24 cellular contexts compared by ENCODE assay signal in genomic region chr18:41025666-41026065, GRCh38.
DNase-seq lines count a peak whose midpoint lies in the region; ATAC-seq lines count a peak whose summit lies in the region.
"Had no signal": no experiment of that assay in that cellular context is flagged by ENCODE, and none has a peak within 500 bp of the region (broad histone marks: within the 10 kb centered on the region; RNA-seq: fewer than 3 reads in every experiment).

No MANE protein-coding gene starts in this region.

- H3K36me3 Mint-ChIP-seq in memory B cell = no peaks in the 10 kb centered on the region
- H3K36me3 Mint-ChIP-seq in activated CD4-positive, alpha-beta memory T cell treated with anti-CD3 and anti-CD28 coated beads, Interleukin-2, amount 10 ng/mL, durations not matched to agents 7 days and 5 days (ENCODE audit: low read depth) = no peaks in the 10 kb centered on the region
- H3K36me3 Mint-ChIP-seq: CD14-positive monocyte had no signal

- ATAC-seq in GM18511 (IDR thresholded peaks at IDR 0.05; ENCODE audit: unreplicated experiment) = peak; percentile 64
- peak; percentile 51 for ATAC-seq in GM21390 (IDR thresholded peaks at IDR 0.05; ENCODE audit: unreplicated experiment)
- ATAC-seq in HG03432 (IDR thresholded peaks at IDR 0.05; ENCODE audit: unreplicated experiment) = peak; percentile 86
- peak; percentile 49 for ATAC-seq in memory B cell (ENCODE audit: low read depth)
- no peak for ATAC-seq in esophagus mucosa
- ATAC-seq: HepG2, K562, Right ventricle myocardium inferior had no signal

- POLR2A ChIA-PET in activated CD4-positive, alpha-beta memory T cell treated with anti-CD3 and anti-CD28 coated beads, Interleukin-2, amount 10 ng/mL, durations not matched to agents 7 days and 5 days (lab: Charles Lee) = no interaction called here

- no peak overlapping the region for H3K4me3 Mint-ChIP-seq in memory B cell
- no peak overlapping the region for H3K4me3 Mint-ChIP-seq in activated CD4-positive, alpha-beta memory T cell treated with anti-CD3 and anti-CD28 coated beads, Interleukin-2, amount 10 ng/mL, durations not matched to agents 7 days and 5 days
- H3K4me3 Mint-ChIP-seq: CD14-positive monocyte had no signal

- DNase-seq in memory B cell (ENCODE audit: low spot score in 2 of 2) = no peak
- no peak for DNase-seq in NCI-H1930 (lab: John Stamatoyannopoulos, UW)
- DNase-seq in NCI-H510A (lab: John Stamatoyannopoulos, UW) = no peak
- no peak for DNase-seq in activated CD4-positive, alpha-beta memory T cell treated with anti-CD3 and anti-CD28 coated beads, Interleukin-2, amount 10 ng/mL, durations not matched to agents 7 days and 5 days
- DNase-seq: DMS53, GDM1, HCEC 1CT, MM.1S, NCI-H1048, NCI-H1436, NCI-H2029 treated with DMSO at 0.1 percent for 48 hours, NCI-H226, NCI-H524 treated with DMSO at 0.1 percent for 48 hours, NCI-H82, OCI-M1, T-helper 1 cell had no signal

- H3K27ac Mint-ChIP-seq in memory B cell = no peak overlapping the region
- no peak overlapping the region for H3K27ac Mint-ChIP-seq in activated CD4-positive, alpha-beta memory T cell treated with anti-CD3 and anti-CD28 coated beads, Interleukin-2, amount 10 ng/mL, durations not matched to agents 7 days and 5 days
- H3K27ac Mint-ChIP-seq: CD14-positive monocyte had no signal

- H3K27me3 Mint-ChIP-seq in memory B cell = no peaks in the 10 kb centered on the region
- no peaks in the 10 kb centered on the region for H3K27me3 Mint-ChIP-seq in activated CD4-positive, alpha-beta memory T cell treated with anti-CD3 and anti-CD28 coated beads, Interleukin-2, amount 10 ng/mL, durations not matched to agents 7 days and 5 days

- H3K9me3 Mint-ChIP-seq in memory B cell = no peaks in the 10 kb centered on the region
- peaks cover 4% of the 10 kb centered on the region for H3K9me3 Mint-ChIP-seq in activated CD4-positive, alpha-beta memory T cell treated with anti-CD3 and anti-CD28 coated beads, Interleukin-2, amount 10 ng/mL, durations not matched to agents 7 days and 5 days

- CTCF ChIA-PET in activated CD4-positive, alpha-beta memory T cell treated with anti-CD3 and anti-CD28 coated beads, Interleukin-2, amount 10 ng/mL, durations not matched to agents 7 days and 5 days (lab: Charles Lee) = no interaction called here

- H3K4me1 Mint-ChIP-seq in memory B cell = no peaks in the 10 kb centered on the region
- no peaks in the 10 kb centered on the region for H3K4me1 Mint-ChIP-seq in activated CD4-positive, alpha-beta memory T cell treated with anti-CD3 and anti-CD28 coated beads, Interleukin-2, amount 10 ng/mL, durations not matched to agents 7 days and 5 days
- H3K4me1 Mint-ChIP-seq: CD14-positive monocyte had no signal
